ENCODE assay signal across 9 cellular contexts in the genomic region with DNA sequence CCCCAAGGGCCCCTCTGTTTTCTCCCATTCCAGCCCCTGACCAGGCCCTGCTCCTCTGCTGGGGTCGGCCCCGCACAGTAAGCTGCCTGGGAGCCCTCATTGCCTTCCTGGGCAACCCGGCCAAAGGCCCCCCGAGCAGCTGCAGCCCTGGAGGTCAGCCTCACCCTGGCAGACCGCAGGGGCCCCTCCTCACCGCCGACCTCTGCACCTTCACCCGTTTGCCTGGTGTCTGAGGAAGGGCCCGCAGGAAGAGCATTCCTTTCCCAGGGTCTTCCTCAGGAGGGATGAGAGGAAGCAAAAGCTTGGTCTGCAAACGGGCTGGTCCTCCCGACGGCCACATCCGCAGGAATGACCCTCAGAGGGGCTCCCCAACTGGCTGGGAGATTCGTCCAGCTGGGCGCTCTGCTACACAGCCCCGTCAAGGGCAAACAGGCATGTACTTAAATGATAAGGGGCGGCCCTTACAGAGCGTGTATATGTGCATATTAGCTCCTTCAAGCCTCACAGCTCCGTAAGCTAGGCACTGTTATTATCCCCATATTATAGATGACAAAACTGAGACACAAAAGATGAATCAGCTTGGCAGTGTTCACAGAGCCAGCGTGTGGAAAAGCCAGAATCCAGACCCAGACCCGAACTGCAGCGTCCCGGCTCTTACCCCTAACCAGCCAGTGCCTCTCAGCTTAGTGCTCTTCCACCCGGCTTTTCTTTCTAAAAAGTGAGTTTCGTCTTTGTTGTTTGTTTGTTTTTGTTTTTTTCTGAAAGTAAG. TPM values are rescaled to one million over a fixed set of nuclear protein-coding genes. Genes with fewer than 3 reads are reported as not detected.
A peak's percentile ranks its signal among the peaks of the same experiment; 100 is the strongest.
DNase-seq lines count a peak whose midpoint lies in the region; ATAC-seq and TF ChIP-seq lines count a peak whose summit lies in the region.
"Had no signal": no experiment of that assay in that cellular context is flagged by ENCODE, and none has a peak within 500 bp of the region (broad histone marks: within the 10 kb centered on the region; RNA-seq: fewer than 3 reads in every experiment).

No MANE protein-coding gene starts in this region.

- no peaks in the 10 kb centered on the region for H3K79me2 ChIP-seq in HCT116 (ENCODE audit: insufficient read depth, low read length)

- H3K9ac ChIP-seq in HCT116 (ENCODE audit: low read length) = peak overlapping the region; percentile 52

- H3K27me3 ChIP-seq in HCT116 (ENCODE audit: insufficient read depth, low read length) (no peaks in the 10 kb centered on the region), right cardiac atrium (ENCODE audit: control insufficient read depth, insufficient read depth) (no peaks in the 10 kb centered on the region)

- H3K4me1 ChIP-seq in HCT116 (ENCODE audit: control insufficient read depth in 1 of 2, insufficient read depth in 2 of 2, low read length in 2 of 2) (peaks cover 28 to 64% of the 10 kb centered on the region in 2 experiments), right cardiac atrium (ENCODE audit: control insufficient read depth, insufficient read depth, low read length) (peaks cover 3% of the 10 kb centered on the region)

- RAD21 ChIA-PET in HCT116 (lab: Charles Lee; ENCODE audit: low non-redundant PET in 1 of 2, low total read pairs in 2 of 2, uncharacterized antibody in 2 of 2, unreplicated experiment in 2 of 2) = no interaction called here

- WGBS in right cardiac atrium = 45% methylated on average over 25 of the region's 25 CpGs

- H3K9me3 Mint-ChIP-seq in activated CD4-positive, alpha-beta memory T cell treated with anti-CD3 and anti-CD28 coated beads, Interleukin-2, amount 10 ng/mL, durations not matched to agents 7 days and 5 days = no peaks in the 10 kb centered on the region

- peaks cover 53% of the 10 kb centered on the region for H3K4me1 Mint-ChIP-seq in activated CD4-positive, alpha-beta memory T cell treated with anti-CD3 and anti-CD28 coated beads, Interleukin-2, amount 10 ng/mL, durations not matched to agents 7 days and 5 days

- TF ChIP-seq RAD21 in HCT116 (IDR thresholded peaks at IDR 0.05; ENCODE audit: low read depth) = no peak

- TF ChIP-seq CTCF in HCT116 (IDR thresholded peaks at IDR 0.05 in 2 of 3, conservative IDR thresholded peaks at IDR 0.05 in 1 of 3; ENCODE audit: borderline replicate concordance in 1 of 3, insufficient read depth in 1 of 3, low read depth in 2 of 3, low read length in 2 of 3) = no peak

- no peak for DNase-seq in HCT116 (ENCODE audit: low read depth, low spot score)
- no peak for DNase-seq in activated CD4-positive, alpha-beta memory T cell treated with anti-CD3 and anti-CD28 coated beads, Interleukin-2, amount 10 ng/mL, durations not matched to agents 7 days and 5 days
- peak in 1 of 3 donors; percentile 62 for DNase-seq in right cardiac atrium
- DNase-seq in sciatic nerve (ENCODE audit: low spot score) = no peak
- DNase-seq in NCI-H2081 (lab: John Stamatoyannopoulos, UW) = no peak
- no peak for DNase-seq in DMS53 (lab: John Stamatoyannopoulos, UW)
- no peak for DNase-seq in putamen (ENCODE audit: low spot score)
- DNase-seq: NCI-H2227 treated with DMSO at 0.1 percent for 48 hours had no signal

- peak overlapping the region; percentile 79 for H3K4me2 ChIP-seq in HCT116 (ENCODE audit: low read length)

- BruUV-seq in HCT116 (replicated peaks; lab: Mats Ljungman, UMichigan) = no TSS peak

- no peaks in the 10 kb centered on the region for H3K36me3 Mint-ChIP-seq in activated CD4-positive, alpha-beta memory T cell treated with anti-CD3 and anti-CD28 coated beads, Interleukin-2, amount 10 ng/mL, durations not matched to agents 7 days and 5 days (ENCODE audit: low read depth)

- no peak for TF ChIP-seq POLR2A in HCT116 (IDR thresholded peaks at IDR 0.05; ENCODE audit: borderline replicate concordance, extremely low read depth, insufficient read depth, insufficient read length)

- CTCF ChIA-PET in HCT116 (lab: Charles Lee) = interaction anchor here (1.0 to 1.7 kb wide), 5 partner anchors 10 to 91 kb away, joined by 3 to 9 read pairs (median 4); no protein-coding TSS in a partner anchor
- CTCF ChIA-PET in activated CD4-positive, alpha-beta memory T cell treated with anti-CD3 and anti-CD28 coated beads, Interleukin-2, amount 10 ng/mL, durations not matched to agents 7 days and 5 days (lab: Charles Lee) = interaction anchor here (0.6 to 4.2 kb wide), 2 partner anchors 9 to 12 kb away, joined by 3 to 21 read pairs; no protein-coding TSS in a partner anchor

- POLR2A ChIA-PET in HCT116 (lab: Charles Lee) = interaction anchor here (0.7 to 2.1 kb wide), 2 partner anchors 10 to 36 kb away, joined by 3 to 14 read pairs; no protein-coding TSS in a partner anchor
- POLR2A ChIA-PET in activated CD4-positive, alpha-beta memory T cell treated with anti-CD3 and anti-CD28 coated beads, Interleukin-2, amount 10 ng/mL, durations not matched to agents 7 days and 5 days (lab: Charles Lee) = interaction anchor here (0.9 to 1.4 kb wide), 2 partner anchors 9 to 711 kb away, joined by 3 read pairs; no protein-coding TSS in a partner anchor

- H3K27me3 Mint-ChIP-seq in activated CD4-positive, alpha-beta memory T cell treated with anti-CD3 and anti-CD28 coated beads, Interleukin-2, amount 10 ng/mL, durations not matched to agents 7 days and 5 days = peaks cover 9% of the 10 kb centered on the region

- H2AFZ ChIP-seq in HCT116 (ENCODE audit: low read depth, low read length, poor library complexity, severe bottlenecking) = no peak overlapping the region

- H3K9me3 ChIP-seq in HCT116 (ENCODE audit: control insufficient read depth in 1 of 2, insufficient read depth in 1 of 2, low read depth in 1 of 2, low read length in 2 of 2) (no peaks in the 10 kb centered on the region), right cardiac atrium (ENCODE audit: control insufficient read depth, low read length) (no peaks in the 10 kb centered on the region)

- H3K27ac ChIP-seq in HCT116 (ENCODE audit: low read depth, low read length) (peak overlapping the region; percentile 38; the same call in 1 of the 2 replicates), right cardiac atrium (ENCODE audit: low read length) (peak overlapping the region; percentile 66)

- ATAC-seq in HCT116 (no peak), right cardiac atrium (peak; percentile 4 to 25), sciatic nerve (peak; percentile 23), HG02885 (IDR thresholded peaks at IDR 0.05; ENCODE audit: poor library complexity, unreplicated experiment) (no peak)

- peak overlapping the region; percentile 28 to 32 for H3K4me3 ChIP-seq in HCT116 (replicated peaks in 1 of 2; ENCODE audit: low read depth in 1 of 2, low read length in 2 of 2)
- peak overlapping the region; percentile 23 for H3K4me3 ChIP-seq in right cardiac atrium (ENCODE audit: low read length)

- H3K9me2 ChIP-seq in HCT116 (ENCODE audit: insufficient read depth) = no peaks in the 10 kb centered on the region

- intact Hi-C loops in HCT116 (cut with micrococcal nuclease) = no loop called here
- intact Hi-C loops in right cardiac atrium (cut with DNase I) = loop anchor here in 1 of 4 donors (10.0 kb wide), 1 partner anchor 98 kb away; no protein-coding TSS in a partner anchor
- intact Hi-C loops in sciatic nerve (cut with DNase I) = no loop called here

- H3K4me3 Mint-ChIP-seq in activated CD4-positive, alpha-beta memory T cell treated with anti-CD3 and anti-CD28 coated beads, Interleukin-2, amount 10 ng/mL, durations not matched to agents 7 days and 5 days = peak overlapping the region; percentile 31

- H3K36me3 ChIP-seq in HCT116 (ENCODE audit: control insufficient read depth in 1 of 2, insufficient read depth in 2 of 2, low read length in 2 of 2) = no peaks in the 10 kb centered on the region

- H3K27ac Mint-ChIP-seq in activated CD4-positive, alpha-beta memory T cell treated with anti-CD3 and anti-CD28 coated beads, Interleukin-2, amount 10 ng/mL, durations not matched to agents 7 days and 5 days = no peak overlapping the region

- H4K20me1 ChIP-seq in HCT116 (ENCODE audit: insufficient read depth) = no peaks in the 10 kb centered on the region

TF ChIP-seq in HCT116, 20 proteins besides CTCF, POLR2A, EP300 and RAD21 (continues in another document):
- TF ChIP-seq FOSL1 (IDR thresholded peaks at IDR 0.05; ENCODE audit: low read depth) (no peak), EZH2 (IDR thresholded peaks at IDR 0.05) (no peak), EGR1 (IDR thresholded peaks at IDR 0.05; ENCODE audit: low read depth) (no peak), EZH2phosphoT487 (IDR thresholded peaks at IDR 0.05; ENCODE audit: borderline replicate concordance) (no peak), SRF (IDR thresholded peaks at IDR 0.05; ENCODE audit: low read depth) (no peak)

RNA-seq across cellular contexts. Expression of gene SLC4A1AP, which starts 52.8 kb away (rescaled TPM):
- total RNA-seq in HCT116 (2021; ENCODE audit: unreplicated experiment) (19.8 TPM), right cardiac atrium (10 to 100 TPM; 19.4 to 21.8 (median 21.2) TPM), sciatic nerve (20.7 TPM)
- 10.1 and 12.3 TPM in 2 replicates for polyA plus RNA-seq in HCT116 (2012)
- 10 to 100 TPM; 27.3 to 27.9 TPM for total RNA-seq in activated CD4-positive, alpha-beta memory T cell treated with anti-CD3 and anti-CD28 coated beads, Interleukin-2, amount 10 ng/mL, durations not matched to agents 7 days and 5 days
- polyA plus RNA-seq in right cardiac atrium = 19.9 TPM

RNA-seq across cellular contexts. Expression of gene SUPT7L, which starts 53.1 kb away (rescaled TPM):
- total RNA-seq in HCT116 (2021; ENCODE audit: unreplicated experiment) = 25.2 TPM
- polyA plus RNA-seq in HCT116 (2012) = 27.8 TPM in 2 replicates
- 10 to 100 TPM; 36.5 to 37.2 TPM for total RNA-seq in activated CD4-positive, alpha-beta memory T cell treated with anti-CD3 and anti-CD28 coated beads, Interleukin-2, amount 10 ng/mL, durations not matched to agents 7 days and 5 days
- 10 to 100 TPM; 27.3 to 30.9 (median 29.0) TPM for total RNA-seq in right cardiac atrium
- polyA plus RNA-seq in right cardiac atrium = 26.8 TPM
- 30.8 TPM for total RNA-seq in sciatic nerve

RNA-seq across cellular contexts. Expression of gene MRPL33, which starts 55.0 kb away (rescaled TPM):
- 66.3 TPM for total RNA-seq in HCT116 (2021; ENCODE audit: unreplicated experiment)
- 26.1 and 35.9 TPM in 2 replicates for polyA plus RNA-seq in HCT116 (2012)
- 10 to 100 TPM; 58.4 to 58.6 TPM for total RNA-seq in activated CD4-positive, alpha-beta memory T cell treated with anti-CD3 and anti-CD28 coated beads, Interleukin-2, amount 10 ng/mL, durations not matched to agents 7 days and 5 days
- 100 to 1,000 TPM; 242 to 308 (median 274) TPM for total RNA-seq in right cardiac atrium
- polyA plus RNA-seq in right cardiac atrium = 596 TPM
- total RNA-seq in sciatic nerve = 70.5 TPM

Comparison
In these comparisons a context has a peak if more than half of its experiments do, and no peak if none do; other contexts are left out.
1. ATAC-seq: peak in right cardiac atrium (2 of 2) and sciatic nerve (single experiment); none in HCT116 (single experiment) and HG02885 (single experiment).